Comparison of ENCODE assay signal across 16 cellular contexts in genomic region chr5:82106806-82107205, GRCh38.
DNase-seq lines count a peak whose midpoint lies in the region; FAIRE-seq and TF ChIP-seq lines count a peak whose summit lies in the region.
"Had no signal": no experiment of that assay in that cellular context is flagged by ENCODE, and none has a peak within 500 bp of the region (broad histone marks: within the 10 kb centered on the region; RNA-seq: fewer than 3 reads in every experiment).

No MANE protein-coding gene starts in this region.

- H3K27me3 Mint-ChIP-seq in activated CD4-positive, alpha-beta T cell treated with anti-CD3 and anti-CD28 coated beads, Interleukin-2, amount 10 ng/mL, durations not matched to agents 24 days and 14 days = no peaks in the 10 kb centered on the region
- H3K27me3 Mint-ChIP-seq: IgD-negative memory B cell, progenitor cell of endocrine pancreas had no signal

- H2BK5ac ChIP-seq in neuronal stem cell (ENCODE audit: low read length) = no peak overlapping the region

- no peak overlapping the region for H4K8ac ChIP-seq in neuronal stem cell (ENCODE audit: low read depth, low read length)

- H3K9me3 Mint-ChIP-seq in activated CD4-positive, alpha-beta T cell treated with anti-CD3 and anti-CD28 coated beads, Interleukin-2, amount 10 ng/mL, durations not matched to agents 24 days and 14 days = no peaks in the 10 kb centered on the region
- H3K9me3 Mint-ChIP-seq: IgD-negative memory B cell had no signal

- H3K23ac ChIP-seq in neuronal stem cell (ENCODE audit: low read depth, low read length, poor library complexity) = no peak overlapping the region

- no peaks in the 10 kb centered on the region for H3K36me3 Mint-ChIP-seq in activated CD4-positive, alpha-beta T cell treated with anti-CD3 and anti-CD28 coated beads, Interleukin-2, amount 10 ng/mL, durations not matched to agents 24 days and 14 days (ENCODE audit: low read depth)
- H3K36me3 Mint-ChIP-seq: IgD-negative memory B cell had no signal

- H4K91ac ChIP-seq in neuronal stem cell (ENCODE audit: low read depth, low read length, poor library complexity) = no peak overlapping the region

- H3K27me3 ChIP-seq in neuronal stem cell (ENCODE audit: control insufficient read depth in 3 of 3, insufficient read depth in 3 of 3, low read depth in 1 of 3, low read length in 3 of 3) (no peaks in the 10 kb centered on the region), ascending aorta (no peaks in the 10 kb centered on the region), suprapubic skin (no peaks in the 10 kb centered on the region)
- H3K27me3 ChIP-seq: colonic mucosa had no signal

- H3K4ac ChIP-seq in neuronal stem cell (ENCODE audit: low read length) = no peak overlapping the region

- no peak for TF ChIP-seq CTCF in ascending aorta (IDR thresholded peaks at IDR 0.05)
- TF ChIP-seq CTCF in suprapubic skin (IDR thresholded peaks at IDR 0.05) = no peak

- no peak overlapping the region for H3K9ac ChIP-seq in neuronal stem cell (ENCODE audit: low read depth, low read length, poor library complexity)
- H3K9ac ChIP-seq: SK-N-SH had no signal

- no CpG with 5 or more reads among the region's 1 CpG for WGBS in neuronal stem cell (ENCODE audit: extremely low coverage in 2 of 2, insufficient read length in 2 of 2, insufficient replicate concordance in 1 of 2), 2 donors
- 22% methylated on average over 1 of the region's 1 CpG for WGBS in suprapubic skin

- no peak overlapping the region for H2BK15ac ChIP-seq in neuronal stem cell (ENCODE audit: low read length)

- DNase-seq in H54 (ENCODE audit: insufficient read length, low spot score) (no peak), NCI-H69 (lab: John Stamatoyannopoulos, UW) (peak; percentile 43), dermis microvascular lymphatic vessel endothelial cell (ENCODE audit: low read depth in 2 of 2) (peak; percentile 15 to 20), neuronal stem cell (ENCODE audit: low spot score) (no peak), NCI-H345 treated with DMSO at 0.1 percent for 48 hours (lab: John Stamatoyannopoulos, UW; ENCODE audit: unreplicated experiment) (no peak), ascending aorta (ENCODE audit: low spot score in 2 of 2) (no peak), suprapubic skin (ENCODE audit: low spot score in 2 of 2) (no peak)
- DNase-seq in activated CD4-positive, alpha-beta T cell treated with anti-CD3 and anti-CD28 coated beads, Interleukin-2, amount 10 ng/mL, durations not matched to agents 24 days and 14 days = no peak
- DNase-seq: colonic mucosa; NCI-H1436; NCI-H345; SK-N-SH; stimulated activated CD4-positive, alpha-beta T cell treated with anti-CD3 and anti-CD28 coated beads, Interleukin-15, amount 100 ng/mL, for 24 hours had no signal

- H3K27ac ChIP-seq in neuronal stem cell (replicated peaks; ENCODE audit: low read length) = no peak overlapping the region
- H3K27ac ChIP-seq in ascending aorta = no peak overlapping the region
- H3K27ac ChIP-seq in suprapubic skin = no peak overlapping the region
- H3K27ac ChIP-seq: colonic mucosa had no signal

- no peak for TF ChIP-seq EP300 in suprapubic skin (IDR thresholded peaks at IDR 0.05)

- no peak overlapping the region for H3K4me2 ChIP-seq in neuronal stem cell (ENCODE audit: insufficient read depth, low read length, poor library complexity, severe bottlenecking)
- H3K4me2 ChIP-seq: SK-N-SH had no signal

- intact Hi-C loops in activated CD4-positive, alpha-beta T cell treated with anti-CD3 and anti-CD28 coated beads, Interleukin-2, amount 10 ng/mL, durations not matched to agents 24 days and 14 days (cut with micrococcal nuclease) = loop anchor here (5.0 kb wide), 2 partner anchors 120 to 135 kb away; partner anchors contain the start of gene ATG10
- intact Hi-C loops in ascending aorta (cut with DNase I) = no loop called here

- TF ChIP-seq POLR2A in H54 (IDR thresholded peaks at IDR 0.05; ENCODE audit: low read depth, low read length) (no peak), suprapubic skin (IDR thresholded peaks at IDR 0.05) (no peak)

- FAIRE-seq in H54 (lab: Jason Lieb, UNC) = peak; percentile 6
- FAIRE-seq: GM12892 had no signal

- H3K18ac ChIP-seq in neuronal stem cell (ENCODE audit: low read length) = no peak overlapping the region

- H2BK120ac ChIP-seq in neuronal stem cell (ENCODE audit: low read depth, low read length) = no peak overlapping the region

- H3K4me1 Mint-ChIP-seq in activated CD4-positive, alpha-beta T cell treated with anti-CD3 and anti-CD28 coated beads, Interleukin-2, amount 10 ng/mL, durations not matched to agents 24 days and 14 days = peaks cover 4% of the 10 kb centered on the region

- H3K36me3 ChIP-seq in neuronal stem cell (replicated peaks in 1 of 2; ENCODE audit: control insufficient read depth in 2 of 2, insufficient read depth in 2 of 2, low read length in 2 of 2) (no peaks in the 10 kb centered on the region), ascending aorta (no peaks in the 10 kb centered on the region), suprapubic skin (no peaks in the 10 kb centered on the region)
- H3K36me3 ChIP-seq: colonic mucosa had no signal

- no peaks in the 10 kb centered on the region for H3K9me3 ChIP-seq in neuronal stem cell (replicated peaks in 1 of 2; ENCODE audit: control insufficient read depth in 2 of 2, insufficient read depth in 1 of 2, low read depth in 1 of 2, low read length in 2 of 2)
- no peaks in the 10 kb centered on the region for H3K9me3 ChIP-seq in ascending aorta
- H3K9me3 ChIP-seq in suprapubic skin = no peaks in the 10 kb centered on the region
- H3K9me3 ChIP-seq: colonic mucosa, SK-N-SH had no signal

- H3K4me3 ChIP-seq in neuronal stem cell (ENCODE audit: low read length in 2 of 2) (no peak overlapping the region), ascending aorta (no peak overlapping the region), suprapubic skin (no peak overlapping the region)
- H3K4me3 ChIP-seq: colonic mucosa had no signal

- H3K4me3 Mint-ChIP-seq in activated CD4-positive, alpha-beta T cell treated with anti-CD3 and anti-CD28 coated beads, Interleukin-2, amount 10 ng/mL, durations not matched to agents 24 days and 14 days = no peak overlapping the region
- H3K4me3 Mint-ChIP-seq: IgD-negative memory B cell had no signal

- H3K79me1 ChIP-seq in neuronal stem cell (ENCODE audit: low read depth, low read length) = no peaks in the 10 kb centered on the region

- H2AK5ac ChIP-seq in neuronal stem cell (ENCODE audit: low read depth, low read length) = no peak overlapping the region

- no peak overlapping the region for H3K27ac Mint-ChIP-seq in activated CD4-positive, alpha-beta T cell treated with anti-CD3 and anti-CD28 coated beads, Interleukin-2, amount 10 ng/mL, durations not matched to agents 24 days and 14 days
- H3K27ac Mint-ChIP-seq: IgD-negative memory B cell, progenitor cell of endocrine pancreas had no signal

- peak overlapping the region; percentile 75 for H2AFZ ChIP-seq in neuronal stem cell (ENCODE audit: low read length)

- no peak overlapping the region for H3K14ac ChIP-seq in neuronal stem cell (ENCODE audit: low read length)

- no peak overlapping the region for H2BK12ac ChIP-seq in neuronal stem cell (ENCODE audit: low read length)

- H3K4me1 ChIP-seq in neuronal stem cell (ENCODE audit: control insufficient read depth in 2 of 2, insufficient read depth in 1 of 2, low read depth in 1 of 2, low read length in 2 of 2) = peaks cover 4 to 5% of the 10 kb centered on the region in 2 donors
- H3K4me1 ChIP-seq in ascending aorta = peaks cover 0 to 10% of the 10 kb centered on the region in 2 donors
- peaks cover 25% of the 10 kb centered on the region for H3K4me1 ChIP-seq in suprapubic skin

Comparison
In these comparisons a context has a peak if more than half of its experiments do, and no peak if none do; other contexts are left out.
1. DNase-seq: peak in NCI-H69 (single experiment) and dermis microvascular lymphatic vessel endothelial cell (2 of 2); none in H54 (single experiment), neuronal stem cell (single experiment), activated CD4-positive, alpha-beta T cell treated with anti-CD3 and anti-CD28 coated beads, Interleukin-2, amount 10 ng/mL, durations not matched to agents 24 days and 14 days (single experiment), NCI-H345 treated with DMSO at 0.1 percent for 48 hours (single experiment), ascending aorta (0 of 2) and suprapubic skin (0 of 2).